In the genomic region with DNA sequence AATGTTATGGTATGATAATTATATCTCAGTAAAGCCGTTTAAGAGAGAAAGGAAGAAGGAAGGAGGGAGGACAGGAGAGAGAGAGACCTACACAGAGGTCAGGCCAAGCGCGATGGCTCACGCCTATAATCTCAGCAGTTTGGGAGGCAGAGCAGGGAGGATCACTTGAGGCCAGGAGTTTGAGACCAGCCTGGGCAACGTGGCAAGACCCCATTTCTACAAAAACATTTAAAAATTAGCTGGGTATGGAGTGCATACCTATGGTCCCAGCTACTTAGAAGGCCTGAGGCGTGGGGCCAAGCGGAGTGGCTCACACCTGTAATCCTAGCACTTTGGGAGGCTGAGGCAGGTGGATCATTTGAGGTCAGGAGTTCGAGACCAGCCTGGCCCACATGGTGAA, we compare ENCODE assay signal across 7 cellular contexts. TPM values are rescaled to one million over a fixed set of nuclear protein-coding genes. Genes with fewer than 3 reads are reported as not detected.
A peak's percentile ranks its signal among the peaks of the same experiment; 100 is the strongest.
DNase-seq lines count a peak whose midpoint lies in the region; ATAC-seq, FAIRE-seq and TF ChIP-seq lines count a peak whose summit lies in the region.
"Not testable (repeated sequence)": the region's sequence is repeated elsewhere in the genome, so short reads cannot be mapped to it uniquely, and the experiment has no call there.

No MANE protein-coding gene starts in this region.

- H3K27ac ChIP-seq in CD8-positive, alpha-beta memory T cell (ENCODE audit: low read depth, low read length) = peak overlapping the region; percentile 46
- peak overlapping the region; percentile 74 for H3K27ac ChIP-seq in Panc1 (ENCODE audit: low read length)
- not testable (repeated sequence) for H3K27ac ChIP-seq in astrocyte (ENCODE audit: low read depth, low read length)
- H3K27ac ChIP-seq in epithelial cell of prostate = peak overlapping the region; percentile 87
- peak overlapping the region in 4 of 5 donors; percentile 55 to 82 (median 76) for H3K27ac ChIP-seq in stomach

- not testable (repeated sequence) for H3K4me3 Mint-ChIP-seq in CD8-positive, alpha-beta memory T cell; activated CD4-positive, alpha-beta T cell treated with anti-CD3 and anti-CD28 coated beads, Interleukin-2, amount 10 ng/mL, durations not matched to agents 24 days and 14 days; mesothelial cell of epicardium
- peak overlapping the region; percentile 13 for H3K4me3 Mint-ChIP-seq in astrocyte (ENCODE audit: unreplicated experiment)

- not testable (repeated sequence) for H3K9me3 Mint-ChIP-seq in CD8-positive, alpha-beta memory T cell; activated CD4-positive, alpha-beta T cell treated with anti-CD3 and anti-CD28 coated beads, Interleukin-2, amount 10 ng/mL, durations not matched to agents 24 days and 14 days; astrocyte (ENCODE audit: unreplicated experiment); mesothelial cell of epicardium

- not testable (repeated sequence) for BruUV-seq in Panc1 (replicated peaks; lab: Mats Ljungman, UMichigan)

- not testable (repeated sequence) for FAIRE-seq in astrocyte (lab: Jason Lieb, UNC)

- not testable (repeated sequence) for H3K27me3 Mint-ChIP-seq in CD8-positive, alpha-beta memory T cell; astrocyte (ENCODE audit: low read depth, unreplicated experiment); mesothelial cell of epicardium (ENCODE audit: low read depth)
- peaks cover 15% of the 10 kb centered on the region for H3K27me3 Mint-ChIP-seq in activated CD4-positive, alpha-beta T cell treated with anti-CD3 and anti-CD28 coated beads, Interleukin-2, amount 10 ng/mL, durations not matched to agents 24 days and 14 days

- DNase-seq in CD8-positive, alpha-beta memory T cell; Panc1 (ENCODE audit: low read depth, low spot score); activated CD4-positive, alpha-beta T cell treated with anti-CD3 and anti-CD28 coated beads, Interleukin-2, amount 10 ng/mL, durations not matched to agents 24 days and 14 days; astrocyte (ENCODE audit: low read depth); epithelial cell of prostate (ENCODE audit: low read depth, low spot score); mesothelial cell of epicardium (ENCODE audit: low spot score in 2 of 2, unreplicated experiment in 2 of 2); stomach: not testable (repeated sequence)

- 83 to 90% (median 85%) methylated on average over 8 of the region's 8 CpGs for whole genome bisulfite sequencing in stomach, 5 donors

- not testable (repeated sequence) for TF ChIP-seq POLR2A in stomach (IDR thresholded peaks at IDR 0.05)

- H3K4me1 ChIP-seq in CD8-positive, alpha-beta memory T cell (ENCODE audit: insufficient read depth, low read length) = peaks cover 42% of the 10 kb centered on the region
- H3K4me1 ChIP-seq in Panc1 (ENCODE audit: control insufficient read depth, insufficient read depth, low read length) = peaks cover 41% of the 10 kb centered on the region
- H3K4me1 ChIP-seq in astrocyte (ENCODE audit: insufficient read depth, low read length) = peaks cover 37% of the 10 kb centered on the region
- H3K4me1 ChIP-seq in stomach = peaks cover 42 to 55% (median 45%) of the 10 kb centered on the region in 4 donors

- not testable (repeated sequence) for TF ChIP-seq CTCF in Panc1 (IDR thresholded peaks at IDR 0.05); astrocyte (IDR thresholded peaks at IDR 0.05; ENCODE audit: insufficient read depth, low read depth, low read length); mesothelial cell of epicardium (IDR thresholded peaks at IDR 0.05; ENCODE audit: unreplicated experiment); stomach (IDR thresholded peaks at IDR 0.05)

- in situ Hi-C loops in Panc1 (cut with HindIII; ENCODE audit: low pct_unique_long_range_greater_than_20kb, low sequenced_read_pairs) = not testable (repeated sequence)

- H3K27ac Mint-ChIP-seq in CD8-positive, alpha-beta memory T cell = peak overlapping the region in 7 of 8 donors; percentile 16 to 98 (median 91)
- peak overlapping the region; percentile 21 for H3K27ac Mint-ChIP-seq in activated CD4-positive, alpha-beta T cell treated with anti-CD3 and anti-CD28 coated beads, Interleukin-2, amount 10 ng/mL, durations not matched to agents 24 days and 14 days
- not testable (repeated sequence) for H3K27ac Mint-ChIP-seq in astrocyte (ENCODE audit: unreplicated experiment)
- peak overlapping the region; percentile 71 for H3K27ac Mint-ChIP-seq in mesothelial cell of epicardium

- H3K4me1 Mint-ChIP-seq in CD8-positive, alpha-beta memory T cell = peaks cover 49 to 57% (median 50%) of the 10 kb centered on the region in 3 donors
- H3K4me1 Mint-ChIP-seq in activated CD4-positive, alpha-beta T cell treated with anti-CD3 and anti-CD28 coated beads, Interleukin-2, amount 10 ng/mL, durations not matched to agents 24 days and 14 days = peaks cover 40% of the 10 kb centered on the region
- H3K4me1 Mint-ChIP-seq in astrocyte (ENCODE audit: low read depth, unreplicated experiment) (peaks cover 42% of the 10 kb centered on the region), mesothelial cell of epicardium (peaks cover 48% of the 10 kb centered on the region)

- H3K27me3 ChIP-seq in CD8-positive, alpha-beta memory T cell (ENCODE audit: insufficient read depth, low read length, poor library complexity, severe bottlenecking); Panc1 (ENCODE audit: control insufficient read depth, insufficient read depth, low read length); astrocyte (ENCODE audit: insufficient read depth, low read length); stomach: not testable (repeated sequence)

- H3K36me3 Mint-ChIP-seq in CD8-positive, alpha-beta memory T cell; activated CD4-positive, alpha-beta T cell treated with anti-CD3 and anti-CD28 coated beads, Interleukin-2, amount 10 ng/mL, durations not matched to agents 24 days and 14 days (ENCODE audit: low read depth); astrocyte (ENCODE audit: low read depth, unreplicated experiment); mesothelial cell of epicardium: not testable (repeated sequence)

- not testable (repeated sequence) for H3K9me3 ChIP-seq in CD8-positive, alpha-beta memory T cell (ENCODE audit: low read length); Panc1 (ENCODE audit: control insufficient read depth, insufficient read depth, low read depth, low read length); astrocyte (ENCODE audit: insufficient read depth, low read depth, low read length); stomach

- H3K4me2 ChIP-seq in astrocyte (ENCODE audit: low read length) = not testable (repeated sequence)

- not testable (repeated sequence) for H3K9ac ChIP-seq in astrocyte (ENCODE audit: low read length)

- H3K79me2 ChIP-seq in astrocyte (ENCODE audit: insufficient read depth, low read length) = not testable (repeated sequence)

- ATAC-seq in Panc1 = not testable (repeated sequence)

- CTCF ChIA-PET in CD8-positive, alpha-beta memory T cell (lab: Charles Lee) = interaction anchor here (3.9 kb wide), 1 partner anchor 11 kb away, joined by 19 read pairs; no protein-coding TSS in a partner anchor
- CTCF ChIA-PET in Panc1 (lab: Charles Lee) = not testable (repeated sequence)

- intact Hi-C loops in Panc1 (cut with micrococcal nuclease; ENCODE audit: unreplicated experiment); activated CD4-positive, alpha-beta T cell treated with anti-CD3 and anti-CD28 coated beads, Interleukin-2, amount 10 ng/mL, durations not matched to agents 24 days and 14 days (cut with micrococcal nuclease); stomach (cut with DNase I; ENCODE audit: low total_unique reads): not testable (repeated sequence)

- not testable (repeated sequence) for H2AFZ ChIP-seq in astrocyte (ENCODE audit: low read depth, low read length)

- H3K36me3 ChIP-seq in CD8-positive, alpha-beta memory T cell (ENCODE audit: insufficient read depth, low read length); Panc1 (ENCODE audit: control insufficient read depth, insufficient read depth, low read length); astrocyte (ENCODE audit: insufficient read depth, low read length); stomach: not testable (repeated sequence)

- TF ChIP-seq EP300 in stomach (IDR thresholded peaks at IDR 0.05) = not testable (repeated sequence)

- POLR2A ChIA-PET in CD8-positive, alpha-beta memory T cell (lab: Charles Lee) = interaction anchor here (0.7 to 1.3 kb wide), 2 partner anchors 9 to 51 kb away, joined by 4 to 6 read pairs; a partner anchor contains a TSS
- POLR2A ChIA-PET in Panc1 (lab: Charles Lee) = interaction anchor here (0.5 kb wide), 1 partner anchor 63 kb away, joined by 4 read pairs; no protein-coding TSS in a partner anchor

- not testable (repeated sequence) for H4K20me1 ChIP-seq in astrocyte (ENCODE audit: insufficient read depth, low read length)

- H3K4me3 ChIP-seq in CD8-positive, alpha-beta memory T cell (ENCODE audit: low read length); Panc1 (ENCODE audit: low read depth in 2 of 2, low read length in 2 of 2); astrocyte (ENCODE audit: insufficient read depth, low read depth, low read length); stomach: not testable (repeated sequence)

RNA-seq across cellular contexts. Expression of a gene that starts 9.0 kb away (rescaled TPM):
- 1 to 10 TPM; 2.9 to 3.2 TPM for total RNA-seq in CD8-positive, alpha-beta memory T cell
- 0.82 TPM for polyA plus RNA-seq in CD8-positive, alpha-beta memory T cell
- total RNA-seq in Panc1 (2021; ENCODE audit: unreplicated experiment) (51.5 TPM), astrocyte (80.4 and 96.9 TPM in 2 replicates), mesothelial cell of epicardium (33.3 to 38.7 TPM (median 35.3 TPM) in 3 replicates), stomach (100 to 1,000 TPM in 1 of 5 donors, 10 to 100 TPM in 3, 1 to 10 TPM in 1; 2.3 to 249 (median 40.0) TPM)
- polyA plus RNA-seq in Panc1 (2012; ENCODE audit: insufficient read length) = 79.0 TPM
- 0.58 and 1.7 TPM in 2 replicates for total RNA-seq in activated CD4-positive, alpha-beta T cell treated with anti-CD3 and anti-CD28 coated beads, Interleukin-2, amount 10 ng/mL, durations not matched to agents 24 days and 14 days
- polyA plus RNA-seq in stomach = 10 to 100 TPM; 21.1 to 46.6 (median 22.1) TPM
